Comparison of ENCODE assay signal across 8 cellular contexts in the genomic region with DNA sequence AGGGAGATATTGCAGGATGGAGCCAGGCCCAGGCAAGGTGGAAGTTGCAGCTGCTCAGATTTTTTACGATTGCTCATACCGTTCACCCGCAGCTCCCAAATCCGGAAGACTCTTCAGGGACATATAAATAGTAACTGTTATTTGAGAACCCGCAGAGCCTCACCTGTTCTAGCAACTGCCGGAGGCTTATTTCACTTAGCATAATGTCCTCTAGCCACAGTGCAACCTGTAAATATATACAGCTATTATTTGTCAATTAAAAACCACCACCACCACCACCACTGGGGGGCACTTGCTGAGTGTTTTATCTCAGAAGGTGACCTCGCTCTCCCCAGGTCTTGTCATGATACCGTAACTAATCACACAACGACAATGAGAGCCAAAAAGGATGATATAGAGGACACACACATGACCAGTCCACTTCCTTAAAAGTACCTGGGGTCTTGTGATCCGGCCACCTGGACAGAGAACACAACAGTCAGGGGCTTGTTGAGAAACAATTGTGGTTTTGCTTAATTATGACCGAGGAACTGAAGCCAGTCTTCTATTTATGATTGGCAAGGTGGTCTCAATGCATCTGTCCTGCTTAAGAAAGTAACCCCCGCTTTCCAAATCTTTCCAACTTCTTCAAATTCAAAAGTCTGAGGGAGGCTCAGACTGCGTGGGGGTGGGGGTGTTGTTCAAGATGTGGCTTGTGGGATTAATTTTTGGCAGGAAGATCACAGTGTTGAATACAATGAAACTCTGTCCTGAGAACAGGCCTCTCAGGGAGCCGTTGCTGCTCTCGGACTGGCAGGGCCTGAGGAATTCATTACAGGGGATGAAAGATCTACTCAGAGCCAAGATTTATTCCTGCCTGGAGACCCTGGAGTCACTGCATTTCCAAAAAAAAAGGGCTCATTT.
A peak's percentile ranks its signal among the peaks of the same experiment; 100 is the strongest.
DNase-seq lines count a peak whose midpoint lies in the region; ATAC-seq and TF ChIP-seq lines count a peak whose summit lies in the region.

No MANE protein-coding gene starts in this region.

- H3K36me3 ChIP-seq in right atrium auricular region, result no peaks in the 10 kb centered on the region

- DNase-seq in GM13977 (ENCODE audit: low spot score), result peak; percentile 50
- no peak for DNase-seq in LNCaP clone FGC (ENCODE audit: low read depth)
- DNase-seq in activated naive CD8-positive, alpha-beta T cell treated with anti-CD3 and anti-CD28 coated beads, Interleukin-2, amount 50 U/mL, for 16 hours (ENCODE audit: low read depth, low spot score), result peak; percentile 32
- DNase-seq in right atrium auricular region (ENCODE audit: low spot score), result peak; percentile 72
- DNase-seq in stimulated activated CD4-positive, alpha-beta T cell treated with anti-CD3 and anti-CD28 coated beads, Interleukin-15, amount 100 ng/mL, for 48 hours (ENCODE audit: low read depth in 2 of 2), result peak; percentile 18 to 54

- ATAC-seq in SK-N-SH treated with all-trans-retinoic acid at 6 μM for 48 hours, result peak; percentile 90
- ATAC-seq in HG02938 (IDR thresholded peaks at IDR 0.05; ENCODE audit: unreplicated experiment), result no peak
- ATAC-seq in GM19023 (IDR thresholded peaks at IDR 0.05; ENCODE audit: unreplicated experiment), result no peak

- in situ Hi-C loops in GM13977 (cut with MboI; ENCODE audit: low pct_unique_long_range_greater_than_20kb, low sequenced_read_pairs, unreplicated experiment), result loop anchor here (25.0 kb wide), 2 partner anchors 348 to 473 kb away; no protein-coding TSS in a partner anchor

- peak overlapping the region; percentile 68 to 73 for H3K27ac ChIP-seq in right atrium auricular region

- no peak overlapping the region for H3K4me3 ChIP-seq in LNCaP clone FGC (ENCODE audit: low read depth, low read length)
- no peak overlapping the region for H3K4me3 ChIP-seq in right atrium auricular region

- H3K4me1 ChIP-seq in right atrium auricular region, result peaks cover 0 to 11% of the 10 kb centered on the region in 2 donors

- no peaks in the 10 kb centered on the region for H3K9me3 ChIP-seq in right atrium auricular region

- no peaks in the 10 kb centered on the region for H3K27me3 ChIP-seq in right atrium auricular region

- peak; percentile 46 for TF ChIP-seq CTCF in GM13977 (IDR thresholded peaks at IDR 0.05; ENCODE audit: extremely low read depth, insufficient read depth, missing control alignments)
- peak; percentile 54 for TF ChIP-seq CTCF in LNCaP clone FGC (IDR thresholded peaks at IDR 0.05; ENCODE audit: control insufficient read depth, extremely low read depth, insufficient read depth)
- peak; percentile 12 to 50 for TF ChIP-seq CTCF in right atrium auricular region (IDR thresholded peaks at IDR 0.05)

TF ChIP-seq in SK-N-SH treated with all-trans-retinoic acid at 6 μM for 48 hours, 23 proteins besides CTCF, POLR2A, EP300 and RAD21:
- TF ChIP-seq ZNF8 (CRISPR knock-in tag; IDR thresholded peaks at IDR 0.05) (no peak), ISL1 (CRISPR knock-in tag; IDR thresholded peaks at IDR 0.05) (no peak), RARB (CRISPR knock-in tag; IDR thresholded peaks at IDR 0.05) (no peak), GLIS3 (CRISPR knock-in tag; IDR thresholded peaks at IDR 0.05) (no peak), ZNF565 (CRISPR knock-in tag; conservative IDR thresholded peaks at IDR 0.05; ENCODE audit: low read depth) (no peak), SNAI2 (CRISPR knock-in tag; IDR thresholded peaks at IDR 0.05) (no peak), TOX (CRISPR knock-in tag; IDR thresholded peaks at IDR 0.05; ENCODE audit: borderline replicate concordance) (no peak), ESRRG (CRISPR knock-in tag; IDR thresholded peaks at IDR 0.05) (no peak)
- TF ChIP-seq, protein P1, sequence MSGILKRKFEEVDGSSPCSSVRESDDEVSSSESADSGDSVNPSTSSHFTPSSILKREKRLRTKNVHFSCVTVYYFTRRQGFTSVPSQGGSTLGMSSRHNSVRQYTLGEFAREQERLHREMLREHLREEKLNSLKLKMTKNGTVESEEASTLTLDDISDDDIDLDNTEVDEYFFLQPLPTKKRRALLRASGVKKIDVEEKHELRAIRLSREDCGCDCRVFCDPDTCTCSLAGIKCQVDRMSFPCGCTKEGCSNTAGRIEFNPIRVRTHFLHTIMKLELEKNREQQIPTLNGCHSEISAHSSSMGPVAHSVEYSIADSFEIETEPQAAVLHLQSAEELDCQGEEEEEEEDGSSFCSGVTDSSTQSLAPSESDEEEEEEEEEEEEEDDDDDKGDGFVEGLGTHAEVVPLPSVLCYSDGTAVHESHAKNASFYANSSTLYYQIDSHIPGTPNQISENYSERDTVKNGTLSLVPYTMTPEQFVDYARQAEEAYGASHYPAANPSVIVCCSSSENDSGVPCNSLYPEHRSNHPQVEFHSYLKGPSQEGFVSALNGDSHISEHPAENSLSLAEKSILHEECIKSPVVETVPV (CRISPR knock-in tag; IDR thresholded peaks at IDR 0.05), result no peak
- TF ChIP-seq, protein P2, sequence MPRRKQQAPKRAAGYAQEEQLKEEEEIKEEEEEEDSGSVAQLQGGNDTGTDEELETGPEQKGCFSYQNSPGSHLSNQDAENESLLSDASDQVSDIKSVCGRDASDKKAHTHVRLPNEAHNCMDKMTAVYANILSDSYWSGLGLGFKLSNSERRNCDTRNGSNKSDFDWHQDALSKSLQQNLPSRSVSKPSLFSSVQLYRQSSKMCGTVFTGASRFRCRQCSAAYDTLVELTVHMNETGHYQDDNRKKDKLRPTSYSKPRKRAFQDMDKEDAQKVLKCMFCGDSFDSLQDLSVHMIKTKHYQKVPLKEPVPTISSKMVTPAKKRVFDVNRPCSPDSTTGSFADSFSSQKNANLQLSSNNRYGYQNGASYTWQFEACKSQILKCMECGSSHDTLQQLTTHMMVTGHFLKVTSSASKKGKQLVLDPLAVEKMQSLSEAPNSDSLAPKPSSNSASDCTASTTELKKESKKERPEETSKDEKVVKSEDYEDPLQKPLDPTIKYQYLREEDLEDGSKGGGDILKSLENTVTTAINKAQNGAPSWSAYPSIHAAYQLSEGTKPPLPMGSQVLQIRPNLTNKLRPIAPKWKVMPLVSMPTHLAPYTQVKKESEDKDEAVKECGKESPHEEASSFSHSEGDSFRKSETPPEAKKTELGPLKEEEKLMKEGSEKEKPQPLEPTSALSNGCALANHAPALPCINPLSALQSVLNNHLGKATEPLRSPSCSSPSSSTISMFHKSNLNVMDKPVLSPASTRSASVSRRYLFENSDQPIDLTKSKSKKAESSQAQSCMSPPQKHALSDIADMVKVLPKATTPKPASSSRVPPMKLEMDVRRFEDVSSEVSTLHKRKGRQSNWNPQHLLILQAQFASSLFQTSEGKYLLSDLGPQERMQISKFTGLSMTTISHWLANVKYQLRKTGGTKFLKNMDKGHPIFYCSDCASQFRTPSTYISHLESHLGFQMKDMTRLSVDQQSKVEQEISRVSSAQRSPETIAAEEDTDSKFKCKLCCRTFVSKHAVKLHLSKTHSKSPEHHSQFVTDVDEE (CRISPR knock-in tag; IDR thresholded peaks at IDR 0.05), result no peak
- TF ChIP-seq, protein P3, sequence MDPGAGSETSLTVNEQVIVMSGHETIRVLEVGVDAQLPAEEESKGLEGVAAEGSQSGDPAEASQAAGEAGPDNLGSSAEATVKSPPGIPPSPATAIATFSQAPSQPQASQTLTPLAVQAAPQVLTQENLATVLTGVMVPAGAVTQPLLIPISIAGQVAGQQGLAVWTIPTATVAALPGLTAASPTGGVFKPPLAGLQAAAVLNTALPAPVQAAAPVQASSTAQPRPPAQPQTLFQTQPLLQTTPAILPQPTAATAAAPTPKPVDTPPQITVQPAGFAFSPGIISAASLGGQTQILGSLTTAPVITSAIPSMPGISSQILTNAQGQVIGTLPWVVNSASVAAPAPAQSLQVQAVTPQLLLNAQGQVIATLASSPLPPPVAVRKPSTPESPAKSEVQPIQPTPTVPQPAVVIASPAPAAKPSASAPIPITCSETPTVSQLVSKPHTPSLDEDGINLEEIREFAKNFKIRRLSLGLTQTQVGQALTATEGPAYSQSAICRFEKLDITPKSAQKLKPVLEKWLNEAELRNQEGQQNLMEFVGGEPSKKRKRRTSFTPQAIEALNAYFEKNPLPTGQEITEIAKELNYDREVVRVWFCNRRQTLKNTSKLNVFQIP (CRISPR knock-in tag; IDR thresholded peaks at IDR 0.05; ENCODE audit: borderline replicate concordance, low read depth), result no peak
